In genomic region chr3:61650276-61650675, GRCh38 we compare ENCODE assay signal across 13 cellular contexts.
DNase-seq lines count a peak whose midpoint lies in the region; ATAC-seq and TF ChIP-seq lines count a peak whose summit lies in the region.
"Had no signal": no experiment of that assay in that cellular context is flagged by ENCODE, and none has a peak within 500 bp of the region (broad histone marks: within the 10 kb centered on the region; RNA-seq: fewer than 3 reads in every experiment).

No MANE protein-coding gene starts in this region.

- H3K27me3 Mint-ChIP-seq in naive thymus-derived CD4-positive, alpha-beta T cell, result peaks cover 0 to 4% (median 2%) of the 10 kb centered on the region in 5 donors
- H3K27me3 Mint-ChIP-seq in CD4-positive, alpha-beta T cell, result no peaks in the 10 kb centered on the region
- H3K27me3 Mint-ChIP-seq: memory B cell; stimulated activated naive CD8-positive, alpha-beta T cell treated with anti-CD3 and anti-CD28 coated beads, Interleukin-15, Interleukin-2, amounts not matched to agents 100 ng/mL and 50 ng/mL, for 24 hours had no signal

- H3K4me2 ChIP-seq in fibroblast of lung (ENCODE audit: extremely low read depth, insufficient read depth, low read length), result no peak overlapping the region

- H3K9me3 ChIP-seq in fibroblast of lung (ENCODE audit: control insufficient read depth, insufficient read depth, low read depth, low read length) (no peaks in the 10 kb centered on the region), muscle layer of duodenum (ENCODE audit: control insufficient read depth in 1 of 2, low read length in 2 of 2) (no peaks in the 10 kb centered on the region), SJCRH30 (replicated peaks) (peaks cover 6% of the 10 kb centered on the region; the same call in 1 of the 2 replicates)
- H3K9me3 ChIP-seq in naive thymus-derived CD4-positive, alpha-beta T cell (ENCODE audit: control insufficient read depth in 2 of 3, low read length in 3 of 3), result no peaks in the 10 kb centered on the region
- H3K9me3 ChIP-seq in CD4-positive, alpha-beta T cell (ENCODE audit: control insufficient read depth, low read length), result no peaks in the 10 kb centered on the region

- H3K4me3 ChIP-seq in ACC112 (ENCODE audit: low read depth, low read length) (peak overlapping the region; percentile 6; the same call in 1 of the 2 replicates), fibroblast of lung (replicated peaks in 1 of 4; ENCODE audit: control extremely low read depth in 1 of 4, insufficient read depth in 1 of 4, low read depth in 3 of 4, low read length in 4 of 4) (no peak overlapping the region), muscle layer of duodenum (ENCODE audit: low read depth in 1 of 2, low read length in 2 of 2) (no peak overlapping the region), SJCRH30 (no peak overlapping the region)
- H3K4me3 ChIP-seq in naive thymus-derived CD4-positive, alpha-beta T cell (ENCODE audit: low read length), result no peak overlapping the region

- TF ChIP-seq CTCF in fibroblast of lung (conservative IDR thresholded peaks at IDR 0.05 in 1 of 2, IDR thresholded peaks at IDR 0.05 in 1 of 2; ENCODE audit: low read depth in 1 of 2, low read length in 2 of 2), result no peak
- TF ChIP-seq CTCF in CD4-positive, alpha-beta T cell (IDR thresholded peaks at IDR 0.05), result no peak

- H3K79me2 ChIP-seq in ACC112 (ENCODE audit: control insufficient read depth, insufficient read depth, low read length, unreplicated experiment), result peaks cover 8% of the 10 kb centered on the region
- H3K79me2 ChIP-seq in fibroblast of lung (ENCODE audit: control insufficient read depth, insufficient read depth, low read length), result peaks cover 6% of the 10 kb centered on the region

- no peak overlapping the region for H3K4me3 Mint-ChIP-seq in naive thymus-derived CD4-positive, alpha-beta T cell
- H3K4me3 Mint-ChIP-seq in CD4-positive, alpha-beta T cell, result no peak overlapping the region
- H3K4me3 Mint-ChIP-seq: activated naive CD8-positive, alpha-beta T cell; memory B cell; stimulated activated naive CD8-positive, alpha-beta T cell treated with anti-CD3 and anti-CD28 coated beads, Interleukin-15, Interleukin-2, amounts not matched to agents 100 ng/mL and 50 ng/mL, for 24 hours had no signal

- H3K36me3 ChIP-seq in ACC112 (ENCODE audit: insufficient read depth, low read length) (no peaks in the 10 kb centered on the region), fibroblast of lung (ENCODE audit: control insufficient read depth, insufficient read depth, low read length) (no peaks in the 10 kb centered on the region), muscle layer of duodenum (ENCODE audit: control insufficient read depth in 1 of 2, insufficient read depth in 2 of 2, low read length in 2 of 2) (no peaks in the 10 kb centered on the region), SJCRH30 (no peaks in the 10 kb centered on the region)
- no peaks in the 10 kb centered on the region for H3K36me3 ChIP-seq in naive thymus-derived CD4-positive, alpha-beta T cell (ENCODE audit: control insufficient read depth in 2 of 3, insufficient read depth in 3 of 3, low read length in 3 of 3)

- POLR2A ChIA-PET in naive thymus-derived CD4-positive, alpha-beta T cell (lab: Charles Lee), result no interaction called here
- POLR2A ChIA-PET in CD4-positive, alpha-beta T cell (lab: Charles Lee), result no interaction called here

- no peak overlapping the region for H3K9ac ChIP-seq in fibroblast of lung (ENCODE audit: insufficient read depth, low read length)

- H3K9me3 Mint-ChIP-seq in naive thymus-derived CD4-positive, alpha-beta T cell, result peaks cover 0 to 5% (median 0%) of the 10 kb centered on the region in 11 donors
- H3K9me3 Mint-ChIP-seq in CD4-positive, alpha-beta T cell, result no peaks in the 10 kb centered on the region

- no peak overlapping the region for H3K27ac Mint-ChIP-seq in naive thymus-derived CD4-positive, alpha-beta T cell
- no peak overlapping the region for H3K27ac Mint-ChIP-seq in CD4-positive, alpha-beta T cell
- H3K27ac Mint-ChIP-seq: activated naive CD8-positive, alpha-beta T cell; memory B cell; stimulated activated naive CD8-positive, alpha-beta T cell treated with anti-CD3 and anti-CD28 coated beads, Interleukin-15, Interleukin-2, amounts not matched to agents 100 ng/mL and 50 ng/mL, for 24 hours had no signal

- H3K4me1 ChIP-seq in ACC112 (ENCODE audit: control insufficient read depth, insufficient read depth, low read length, unreplicated experiment) (peaks cover 11% of the 10 kb centered on the region), fibroblast of lung (ENCODE audit: control insufficient read depth, extremely low read depth, insufficient read depth, low read length) (peaks cover 6% of the 10 kb centered on the region), muscle layer of duodenum (ENCODE audit: control insufficient read depth in 1 of 2, insufficient read depth in 2 of 2, low read length in 2 of 2) (peaks cover 0 to 14% of the 10 kb centered on the region in 2 donors), SJCRH30 (no peaks in the 10 kb centered on the region)
- no peaks in the 10 kb centered on the region for H3K4me1 ChIP-seq in naive thymus-derived CD4-positive, alpha-beta T cell (ENCODE audit: control insufficient read depth in 2 of 2, insufficient read depth in 2 of 2, low read length in 2 of 2)

- no peaks in the 10 kb centered on the region for H3K36me3 Mint-ChIP-seq in naive thymus-derived CD4-positive, alpha-beta T cell
- H3K36me3 Mint-ChIP-seq in CD4-positive, alpha-beta T cell (ENCODE audit: low read depth), result no peaks in the 10 kb centered on the region
- H3K36me3 Mint-ChIP-seq: activated naive CD8-positive, alpha-beta T cell; memory B cell had no signal

- no peak for ATAC-seq in naive thymus-derived CD4-positive, alpha-beta T cell
- no peak for ATAC-seq in CD4-positive, alpha-beta T cell (ENCODE audit: poor library complexity)

- intact Hi-C loops in naive thymus-derived CD4-positive, alpha-beta T cell (cut with micrococcal nuclease), result no loop called here
- intact Hi-C loops in CD4-positive, alpha-beta T cell (cut with DNase I, micrococcal nuclease), result no loop called here

- H4K20me1 ChIP-seq in fibroblast of lung (ENCODE audit: control insufficient read depth, extremely low read depth, insufficient read depth, low read length), result no peaks in the 10 kb centered on the region

- DNase-seq in NCI-H226 (peak; percentile 91), fibroblast of lung (ENCODE audit: low read depth in 2 of 2) (peak; percentile 93 to 94), SJCRH30 (no peak)
- DNase-seq in stimulated activated CD4-positive, alpha-beta T cell treated with anti-CD3 and anti-CD28 coated beads, Interleukin-1b, Interleukin-23, amount 100 ng/mL, for 48 hours, result no peak
- DNase-seq in naive thymus-derived CD4-positive, alpha-beta T cell, result no peak
- no peak for DNase-seq in CD4-positive, alpha-beta T cell
- DNase-seq: activated CD4-positive, alpha-beta T cell treated with anti-CD3 and anti-CD28 coated beads, Interleukin-2, amount 50 U/mL, for 48 hours; GF-D8 had no signal

- CTCF ChIA-PET in naive thymus-derived CD4-positive, alpha-beta T cell (lab: Charles Lee), result no interaction called here
- CTCF ChIA-PET in CD4-positive, alpha-beta T cell (lab: Charles Lee), result no interaction called here

- no peaks in the 10 kb centered on the region for H3K4me1 Mint-ChIP-seq in naive thymus-derived CD4-positive, alpha-beta T cell
- no peaks in the 10 kb centered on the region for H3K4me1 Mint-ChIP-seq in CD4-positive, alpha-beta T cell (ENCODE audit: low read depth)

- H3K27ac ChIP-seq in ACC112 (ENCODE audit: low read depth, low read length) (peak overlapping the region; percentile 14; the same call in 1 of the 2 replicates), fibroblast of lung (ENCODE audit: insufficient read depth, low read length) (no peak overlapping the region), muscle layer of duodenum (ENCODE audit: low read length) (peak overlapping the region; percentile 45), SJCRH30 (no peak overlapping the region)
- H3K27ac ChIP-seq in naive thymus-derived CD4-positive, alpha-beta T cell (ENCODE audit: low read depth, low read length), result no peak overlapping the region
- H3K27ac ChIP-seq in CD4-positive, alpha-beta T cell (ENCODE audit: low read depth, low read length), result no peak overlapping the region

- no peaks in the 10 kb centered on the region for H3K27me3 ChIP-seq in ACC112 (ENCODE audit: insufficient read depth, low read length)
- H3K27me3 ChIP-seq in fibroblast of lung (ENCODE audit: control insufficient read depth, insufficient read depth, low read length), result no peaks in the 10 kb centered on the region
- no peaks in the 10 kb centered on the region for H3K27me3 ChIP-seq in muscle layer of duodenum (ENCODE audit: low read depth, low read length)
- H3K27me3 ChIP-seq in SJCRH30, result no peaks in the 10 kb centered on the region
- H3K27me3 ChIP-seq in naive thymus-derived CD4-positive, alpha-beta T cell (ENCODE audit: control insufficient read depth in 2 of 2, insufficient read depth in 2 of 2, low read length in 2 of 2), result no peaks in the 10 kb centered on the region
- no peaks in the 10 kb centered on the region for H3K27me3 ChIP-seq in CD4-positive, alpha-beta T cell (ENCODE audit: control insufficient read depth, insufficient read depth, low read length)

- H2AFZ ChIP-seq in ACC112 (ENCODE audit: low read length, unreplicated experiment) (no peak overlapping the region), fibroblast of lung (ENCODE audit: low read length) (no peak overlapping the region)

Comparison
In these comparisons a context has a peak if more than half of its experiments do, and no peak if none do; other contexts are left out.
1. H3K27ac ChIP-seq: peak in ACC112 (single experiment) and muscle layer of duodenum (single experiment); none in fibroblast of lung (single experiment), SJCRH30 (single experiment), naive thymus-derived CD4-positive, alpha-beta T cell (single experiment) and CD4-positive, alpha-beta T cell (single experiment).
2. DNase-seq: peak in NCI-H226 (single experiment) and fibroblast of lung (2 of 2); none in stimulated activated CD4-positive, alpha-beta T cell treated with anti-CD3 and anti-CD28 coated beads, Interleukin-1b, Interleukin-23, amount 100 ng/mL, for 48 hours (single experiment), SJCRH30 (0 of 2), naive thymus-derived CD4-positive, alpha-beta T cell (0 of 9) and CD4-positive, alpha-beta T cell (0 of 10).